Comparison of ENCODE assay signal across 1 cellular context in the genomic region with DNA sequence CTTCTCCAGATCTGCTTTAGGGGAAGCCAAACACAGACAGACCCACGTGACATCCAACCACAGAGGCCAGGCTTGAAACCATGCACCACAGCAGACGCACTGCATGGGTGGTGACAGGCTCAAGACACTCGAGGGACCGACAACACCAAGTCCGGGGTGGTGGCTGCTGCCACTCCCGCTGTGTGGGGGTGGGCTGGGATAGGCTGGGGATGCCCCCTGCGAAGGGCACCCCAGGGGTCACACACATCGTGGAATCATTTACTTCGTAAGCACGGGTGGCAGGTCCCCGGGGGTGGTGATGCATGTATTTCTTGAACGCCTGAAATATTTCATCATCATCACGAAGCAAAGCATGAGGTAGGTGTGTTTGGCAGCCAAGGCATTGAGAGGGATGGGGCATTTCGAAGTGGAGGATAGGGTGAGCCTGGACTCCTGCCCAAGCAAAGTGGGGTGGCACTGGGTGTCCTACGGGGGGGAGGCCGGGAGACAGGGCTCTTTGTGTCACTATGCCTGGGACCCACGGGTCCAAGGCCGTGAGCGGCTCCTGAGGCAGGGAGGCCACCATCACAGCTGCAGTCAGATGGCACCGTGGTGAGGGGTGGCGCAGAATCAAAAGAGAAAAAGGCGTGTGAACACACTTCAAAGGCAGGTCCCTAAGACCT.
TF ChIP-seq lines count a peak whose summit lies in the region.

No MANE protein-coding gene starts in this region.

TF ChIP-seq in HepG2, 621 proteins besides CTCF, POLR2A, EP300 and RAD21:
- TF ChIP-seq FOXA3 (CRISPR knock-in tag; IDR thresholded peaks at IDR 0.05), result no peak
- TF ChIP-seq ZFP82 (CRISPR knock-in tag; IDR thresholded peaks at IDR 0.05; ENCODE audit: borderline replicate concordance), result no peak
- TF ChIP-seq ATF7 (IDR thresholded peaks at IDR 0.05), result 0 out of 2 replicates have a peak, but pooled peaks have one; percentile 29
- no peak for TF ChIP-seq ATF7 (CRISPR knock-in tag; IDR thresholded peaks at IDR 0.05)
- TF ChIP-seq, protein P1, sequence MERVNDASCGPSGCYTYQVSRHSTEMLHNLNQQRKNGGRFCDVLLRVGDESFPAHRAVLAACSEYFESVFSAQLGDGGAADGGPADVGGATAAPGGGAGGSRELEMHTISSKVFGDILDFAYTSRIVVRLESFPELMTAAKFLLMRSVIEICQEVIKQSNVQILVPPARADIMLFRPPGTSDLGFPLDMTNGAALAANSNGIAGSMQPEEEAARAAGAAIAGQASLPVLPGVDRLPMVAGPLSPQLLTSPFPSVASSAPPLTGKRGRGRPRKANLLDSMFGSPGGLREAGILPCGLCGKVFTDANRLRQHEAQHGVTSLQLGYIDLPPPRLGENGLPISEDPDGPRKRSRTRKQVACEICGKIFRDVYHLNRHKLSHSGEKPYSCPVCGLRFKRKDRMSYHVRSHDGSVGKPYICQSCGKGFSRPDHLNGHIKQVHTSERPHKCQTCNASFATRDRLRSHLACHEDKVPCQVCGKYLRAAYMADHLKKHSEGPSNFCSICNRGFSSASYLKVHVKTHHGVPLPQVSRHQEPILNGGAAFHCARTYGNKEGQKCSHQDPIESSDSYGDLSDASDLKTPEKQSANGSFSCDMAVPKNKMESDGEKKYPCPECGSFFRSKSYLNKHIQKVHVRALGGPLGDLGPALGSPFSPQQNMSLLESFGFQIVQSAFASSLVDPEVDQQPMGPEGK (CRISPR knock-in tag; IDR thresholded peaks at IDR 0.05), result no peak
- peak; percentile 22; the same call in 1 of the 2 replicates for TF ChIP-seq CEBPB (IDR thresholded peaks at IDR 0.05; ENCODE audit: borderline replicate concordance, low read depth, low read length)
- TF ChIP-seq ZNF672 (CRISPR knock-in tag; IDR thresholded peaks at IDR 0.05), result no peak
TF ChIP-seq in HepG2: peak in this region for 2.
